16 cellular contexts compared by ENCODE assay signal in genomic region chr7:35753761-35754603, GRCh38. TPM values are rescaled to one million over a fixed set of nuclear protein-coding genes. Genes with fewer than 3 reads are reported as not detected.
A peak's percentile ranks its signal among the peaks of the same experiment; 100 is the strongest.
DNase-seq lines count a peak whose midpoint lies in the region; ATAC-seq, FAIRE-seq and TF ChIP-seq lines count a peak whose summit lies in the region.
"Had no signal": no experiment of that assay in that cellular context is flagged by ENCODE, and none has a peak within 500 bp of the region (broad histone marks: within the 10 kb centered on the region; RNA-seq: fewer than 3 reads in every experiment).

No MANE protein-coding gene starts in this region.

- peaks cover 11% of the 10 kb centered on the region for H3K9me2 ChIP-seq in GM23338 (ENCODE audit: insufficient read depth)

- no peaks in the 10 kb centered on the region for H3K27me3 ChIP-seq in GM23338 (ENCODE audit: insufficient read depth)
- H3K27me3 ChIP-seq in colonic mucosa: no peaks in the 10 kb centered on the region

- no peak overlapping the region for H3K9ac ChIP-seq in colonic mucosa (ENCODE audit: low read depth in 2 of 2, low read length in 2 of 2)
- H3K9ac ChIP-seq: KMS-11 had no signal

- peaks cover 19% of the 10 kb centered on the region for H3K4me1 ChIP-seq in GM23338 (ENCODE audit: insufficient read depth)
- H3K4me1 ChIP-seq in colonic mucosa: no peaks in the 10 kb centered on the region

- H3K27ac ChIP-seq in GM23338 (ENCODE audit: low read depth) (no peak overlapping the region), colonic mucosa (no peak overlapping the region)
- H3K27ac ChIP-seq: epithelial cell of prostate, KMS-11 had no signal

- no peaks in the 10 kb centered on the region for H3K9me3 Mint-ChIP-seq in GM23338
- H3K9me3 Mint-ChIP-seq: activated CD4-positive, alpha-beta T cell treated with anti-CD3 and anti-CD28 coated beads, Interleukin-2, amount 10 ng/mL, durations not matched to agents 7 days and 5 days; activated naive CD8-positive, alpha-beta T cell treated with anti-CD3 and anti-CD28 coated beads, Interleukin-2, amount 10 ng/mL, durations not matched to agents 7 days and 5 days; stimulated activated naive CD8-positive, alpha-beta T cell treated with anti-CD3 and anti-CD28 coated beads, Interleukin-15, amount 100 ng/mL, for 72 hours had no signal

- H3K27me3 Mint-ChIP-seq in GM23338 (ENCODE audit: insufficient read depth, low read depth, poor library complexity): no peaks in the 10 kb centered on the region
- H3K27me3 Mint-ChIP-seq: activated CD4-positive, alpha-beta T cell treated with anti-CD3 and anti-CD28 coated beads, Interleukin-2, amount 10 ng/mL, durations not matched to agents 7 days and 5 days; activated naive CD8-positive, alpha-beta T cell treated with anti-CD3 and anti-CD28 coated beads, Interleukin-2, amount 10 ng/mL, durations not matched to agents 7 days and 5 days; stimulated activated naive CD8-positive, alpha-beta T cell treated with anti-CD3 and anti-CD28 coated beads, Interleukin-15, amount 100 ng/mL, for 72 hours had no signal

- no peaks in the 10 kb centered on the region for H3F3A ChIP-seq in GM23338 (replicated peaks; ENCODE audit: low read depth)

- ATAC-seq in GM23338: no peak
- peak; percentile 87 for ATAC-seq in sciatic nerve
- no peak for ATAC-seq in HG03097 (IDR thresholded peaks at IDR 0.05; ENCODE audit: low FRiP score, unreplicated experiment)
- ATAC-seq in HG03565 (IDR thresholded peaks at IDR 0.05; ENCODE audit: unreplicated experiment): no peak
- ATAC-seq in GM21529 (IDR thresholded peaks at IDR 0.05; ENCODE audit: unreplicated experiment): no peak
- ATAC-seq: stimulated activated naive CD8-positive, alpha-beta T cell treated with anti-CD3 and anti-CD28 coated beads, Interleukin-15, amount 100 ng/mL, for 72 hours had no signal

- H3K79me2 ChIP-seq in GM23338 (replicated peaks; ENCODE audit: insufficient read depth): no peaks in the 10 kb centered on the region

- no peaks in the 10 kb centered on the region for H3K9me3 ChIP-seq in colonic mucosa

- peak overlapping the region; percentile 33; the same call in 1 of the 2 replicates for H2AFZ ChIP-seq in GM23338

- H3K36me3 Mint-ChIP-seq in GM23338 (ENCODE audit: low read depth): no peaks in the 10 kb centered on the region
- H3K36me3 Mint-ChIP-seq: activated naive CD8-positive, alpha-beta T cell treated with anti-CD3 and anti-CD28 coated beads, Interleukin-2, amount 10 ng/mL, durations not matched to agents 7 days and 5 days had no signal

- TF ChIP-seq CTCF in GM23338 (conservative IDR thresholded peaks at IDR 0.05; ENCODE audit: low read depth in 2 of 2): no peak
- no peak for TF ChIP-seq CTCF in colonic mucosa (IDR thresholded peaks at IDR 0.05)
- no peak for TF ChIP-seq CTCF in D721Med (IDR thresholded peaks at IDR 0.05; ENCODE audit: insufficient read depth, missing control alignments)

- peaks cover 13% of the 10 kb centered on the region; the same call in 2 of the 3 replicates for H3K4me1 Mint-ChIP-seq in GM23338

- H3K4me3 ChIP-seq in GM23338: no peak overlapping the region
- no peak overlapping the region for H3K4me3 ChIP-seq in colonic mucosa

- no peaks in the 10 kb centered on the region for H3K36me3 ChIP-seq in GM23338 (ENCODE audit: insufficient read depth)
- no peaks in the 10 kb centered on the region for H3K36me3 ChIP-seq in colonic mucosa

- FAIRE-seq in D721Med (lab: Jason Lieb, UNC): no peak

- H3K4me2 ChIP-seq in GM23338: no peak overlapping the region
- H3K4me2 ChIP-seq: KMS-11 had no signal

- DNase-seq in GM23338 (ENCODE audit: low spot score): no peak
- DNase-seq in colonic mucosa: peak; percentile 30
- DNase-seq in hippocampal formation (lab: John Stamatoyannopoulos, UW): peak; percentile 21 to 91
- DNase-seq in sciatic nerve (ENCODE audit: low spot score): no peak
- DNase-seq in D721Med (ENCODE audit: insufficient read length, low spot score): no peak
- DNase-seq: activated CD4-positive, alpha-beta T cell treated with anti-CD3 and anti-CD28 coated beads, Interleukin-2, amount 10 ng/mL, durations not matched to agents 7 days and 5 days; activated naive CD8-positive, alpha-beta T cell treated with anti-CD3 and anti-CD28 coated beads, Interleukin-2, amount 10 ng/mL, durations not matched to agents 7 days and 5 days; mammary epithelial cell; NCI-H446 treated with DMSO at 0.1 percent for 48 hours; SHP77 treated with DMSO at 0.1 percent for 48 hours; stimulated activated naive CD8-positive, alpha-beta T cell treated with anti-CD3 and anti-CD28 coated beads, Interleukin-15, amount 100 ng/mL, for 72 hours had no signal

- no peak overlapping the region for H3K4me3 Mint-ChIP-seq in GM23338
- H3K4me3 Mint-ChIP-seq: activated CD4-positive, alpha-beta T cell treated with anti-CD3 and anti-CD28 coated beads, Interleukin-2, amount 10 ng/mL, durations not matched to agents 7 days and 5 days; activated naive CD8-positive, alpha-beta T cell treated with anti-CD3 and anti-CD28 coated beads, Interleukin-2, amount 10 ng/mL, durations not matched to agents 7 days and 5 days; stimulated activated naive CD8-positive, alpha-beta T cell treated with anti-CD3 and anti-CD28 coated beads, Interleukin-15, amount 100 ng/mL, for 72 hours had no signal

- no peaks in the 10 kb centered on the region for H4K20me1 ChIP-seq in GM23338 (replicated peaks; ENCODE audit: insufficient read depth)

- H3K27ac Mint-ChIP-seq in GM23338: no peak overlapping the region
- H3K27ac Mint-ChIP-seq: activated CD4-positive, alpha-beta T cell treated with anti-CD3 and anti-CD28 coated beads, Interleukin-2, amount 10 ng/mL, durations not matched to agents 7 days and 5 days; activated naive CD8-positive, alpha-beta T cell treated with anti-CD3 and anti-CD28 coated beads, Interleukin-2, amount 10 ng/mL, durations not matched to agents 7 days and 5 days; stimulated activated naive CD8-positive, alpha-beta T cell treated with anti-CD3 and anti-CD28 coated beads, Interleukin-15, amount 100 ng/mL, for 72 hours had no signal

- intact Hi-C loops in colonic mucosa (cut with DNase I) (no loop called here), sciatic nerve (cut with DNase I) (no loop called here)

TF ChIP-seq in GM23338, 12 proteins besides CTCF, POLR2A, EP300 and RAD21 (continues in another document):
- TF ChIP-seq STAT1 (IDR thresholded peaks at IDR 0.05; ENCODE audit: unreplicated experiment): no peak
- no peak for TF ChIP-seq ZNF114 (CRISPR knock-in tag; IDR thresholded peaks at IDR 0.05)
- no peak for TF ChIP-seq ZNF331 (CRISPR knock-in tag; IDR thresholded peaks at IDR 0.05; ENCODE audit: low read depth)
- TF ChIP-seq NANOG (IDR thresholded peaks at IDR 0.05; ENCODE audit: borderline replicate concordance): no peak
- TF ChIP-seq POLR2AphosphoS5 (IDR thresholded peaks at IDR 0.05; ENCODE audit: low read depth): no peak
- TF ChIP-seq JUNB (IDR thresholded peaks at IDR 0.05; ENCODE audit: unreplicated experiment): no peak
- TF ChIP-seq, protein P1, sequence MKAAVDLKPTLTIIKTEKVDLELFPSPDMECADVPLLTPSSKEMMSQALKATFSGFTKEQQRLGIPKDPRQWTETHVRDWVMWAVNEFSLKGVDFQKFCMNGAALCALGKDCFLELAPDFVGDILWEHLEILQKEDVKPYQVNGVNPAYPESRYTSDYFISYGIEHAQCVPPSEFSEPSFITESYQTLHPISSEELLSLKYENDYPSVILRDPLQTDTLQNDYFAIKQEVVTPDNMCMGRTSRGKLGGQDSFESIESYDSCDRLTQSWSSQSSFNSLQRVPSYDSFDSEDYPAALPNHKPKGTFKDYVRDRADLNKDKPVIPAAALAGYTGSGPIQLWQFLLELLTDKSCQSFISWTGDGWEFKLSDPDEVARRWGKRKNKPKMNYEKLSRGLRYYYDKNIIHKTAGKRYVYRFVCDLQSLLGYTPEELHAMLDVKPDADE (IDR thresholded peaks at IDR 0.05): no peak
- no peak for TF ChIP-seq EZH2 (IDR thresholded peaks at IDR 0.05; ENCODE audit: low read depth, unreplicated experiment)

RNA-seq across cellular contexts. Expression of gene SEPTIN7, which starts 46.9 kb away (rescaled TPM):
- 210 and 214 TPM in 2 replicates for total RNA-seq in GM23338 (2014; rRNA removed; shearing (Covaris generic))
- 475 and 499 TPM in 2 replicates for polyA plus RNA-seq in GM23338 (2016; fragmentation: Nextera tagmentation; extraction: Ambion mirVana)
- total RNA-seq in colonic mucosa (100 to 1,000 TPM; 107 to 164 TPM), sciatic nerve (267 TPM)

RNA-seq across cellular contexts. Expression of gene HERPUD2, which starts 59.0 kb away (rescaled TPM):
- total RNA-seq in GM23338 (2014; rRNA removed; shearing (Covaris generic)): 7.7 and 12.0 TPM in 2 replicates
- 6.7 and 8.0 TPM in 2 replicates for polyA plus RNA-seq in GM23338 (2016; fragmentation: Nextera tagmentation; extraction: Ambion mirVana)
- total RNA-seq in colonic mucosa: 10 to 100 TPM; 20.2 to 24.2 TPM
- 33.8 TPM for total RNA-seq in sciatic nerve

Comparison
In these comparisons a context has a peak if more than half of its experiments do, and no peak if none do; other contexts are left out.
1. DNase-seq: peak in colonic mucosa (single experiment) and hippocampal formation (2 of 2); none in GM23338 (single experiment), sciatic nerve (single experiment) and D721Med (single experiment).